ENCODE assay signal across 26 cellular contexts in genomic region chr20:63032026-63032800, GRCh38. TPM values are rescaled to one million over a fixed set of nuclear protein-coding genes. Genes with fewer than 3 reads are reported as not detected.
A peak's percentile ranks its signal among the peaks of the same experiment; 100 is the strongest.
DNase-seq lines count a peak whose midpoint lies in the region; ATAC-seq, FAIRE-seq and TF ChIP-seq lines count a peak whose summit lies in the region.
"Had no signal": no experiment of that assay in that cellular context is flagged by ENCODE, and none has a peak within 500 bp of the region (broad histone marks: within the 10 kb centered on the region; RNA-seq: fewer than 3 reads in every experiment).

No MANE protein-coding gene starts in this region.

- no peaks in the 10 kb centered on the region for H3K79me2 ChIP-seq in Karpas-422 (ENCODE audit: low read length)
- H3K79me2 ChIP-seq: parathyroid adenoma had no signal

- H3K9ac ChIP-seq in Karpas-422 (ENCODE audit: low read length) (peak overlapping the region; percentile 67), kidney (ENCODE audit: low read length in 2 of 2) (no peak overlapping the region)
- H3K9ac ChIP-seq: parathyroid adenoma had no signal

- H2AFZ ChIP-seq in Karpas-422 (ENCODE audit: low read length), result no peak overlapping the region
- H2AFZ ChIP-seq: parathyroid adenoma had no signal

- intact Hi-C loops in activated CD4-positive, alpha-beta T cell treated with anti-CD3 and anti-CD28 coated beads, Interleukin-2, amount 10 ng/mL, durations not matched to agents 24 days and 14 days (cut with micrococcal nuclease), result no loop called here
- intact Hi-C loops in kidney (cut with DNase I), result no loop called here
- intact Hi-C loops in spleen (cut with DNase I; ENCODE audit: low total_unique reads), result no loop called here

- WGBS in spleen, 5 donors, result 54 to 72% (median 66%) methylated on average over 13 to 22 of the region's 22 CpGs

- no peaks in the 10 kb centered on the region for H3K9me3 Mint-ChIP-seq in activated CD4-positive, alpha-beta T cell treated with anti-CD3 and anti-CD28 coated beads, Interleukin-2, amount 10 ng/mL, durations not matched to agents 24 days and 14 days
- H3K9me3 Mint-ChIP-seq: stimulated activated naive CD8-positive, alpha-beta T cell treated with anti-CD3 and anti-CD28 coated beads, Interleukin-15, Interleukin-2, amounts not matched to agents 100 ng/mL and 50 ng/mL, for 24 hours had no signal

- TF ChIP-seq POLR2A in spleen (IDR thresholded peaks at IDR 0.05), result no peak

- ATAC-seq in HG02642 (IDR thresholded peaks at IDR 0.05; ENCODE audit: poor library complexity, unreplicated experiment), result no peak
- ATAC-seq: HCT116 had no signal

- H3K4me1 ChIP-seq in Karpas-422 (ENCODE audit: low read length) (peaks cover 55% of the 10 kb centered on the region), kidney (ENCODE audit: control insufficient read depth in 1 of 2, insufficient read depth in 1 of 2, low read depth in 1 of 2, low read length in 2 of 2) (no peaks in the 10 kb centered on the region), spleen (peaks cover 0 to 25% (median 14%) of the 10 kb centered on the region in 6 donors)
- H3K4me1 ChIP-seq: ascending aorta, BE2C, parathyroid adenoma had no signal

- no peaks in the 10 kb centered on the region; the same call in 1 of the 2 replicates for H4K20me1 ChIP-seq in Karpas-422 (ENCODE audit: insufficient read depth, low read depth, low read length)

- H3K27me3 ChIP-seq in Karpas-422 (ENCODE audit: low read length) (no peaks in the 10 kb centered on the region), spleen (replicated peaks in 1 of 7) (peaks cover 7 to 97% (median 66%) of the 10 kb centered on the region in 7 donors)

- H3K4me3 ChIP-seq in Karpas-422 (ENCODE audit: low read length) (peak overlapping the region; percentile 46; the same call in 1 of the 2 replicates), kidney (ENCODE audit: low read length in 2 of 2) (no peak overlapping the region), spleen (no peak overlapping the region)
- H3K4me3 ChIP-seq: ascending aorta, Peyer's patch, transverse colon had no signal

- DNase-seq in activated CD4-positive, alpha-beta T cell treated with anti-CD3 and anti-CD28 coated beads, Interleukin-2, amount 10 ng/mL, durations not matched to agents 24 days and 14 days, result no peak
- DNase-seq in activated CD4-positive, alpha-beta T cell treated with anti-CD3 and anti-CD28 coated beads, Interleukin-2, amount 50 U/mL, for 1 hour, result no peak
- DNase-seq in Karpas-422 (no peak), kidney (peak; percentile 42), spleen (peak; percentile 47), SIG-M5 treated with dmso at 0.1 percent for 504 hours (lab: John Stamatoyannopoulos, UW; ENCODE audit: unreplicated experiment) (no peak), SHP77 treated with DMSO at 0.1 percent for 48 hours (lab: John Stamatoyannopoulos, UW) (no peak)
- DNase-seq: activated CD4-positive, alpha-beta T cell treated with anti-CD3 and anti-CD28 coated beads for 48 hours; activated CD8-positive, alpha-beta memory T cell treated with anti-CD3 and anti-CD28 coated beads, Interleukin-2, amount 50 U/mL, for 4 hours; activated gamma-delta T cell; BE2C; GF-D8; NCI-H187; NCI-H2227 treated with DMSO at 0.1 percent for 48 hours; stimulated activated CD4-positive, alpha-beta T cell treated with anti-CD3 and anti-CD28 coated beads, Interleukin-2, amount 100 ng/mL, for 24 hours; transverse colon had no signal

- H3K36me3 Mint-ChIP-seq in activated CD4-positive, alpha-beta T cell treated with anti-CD3 and anti-CD28 coated beads, Interleukin-2, amount 10 ng/mL, durations not matched to agents 24 days and 14 days (ENCODE audit: low read depth), result no peaks in the 10 kb centered on the region
- H3K36me3 Mint-ChIP-seq: IgD-negative memory B cell had no signal

- no peak for FAIRE-seq in kidney (lab: Jason Lieb, UNC)

- peaks cover 5% of the 10 kb centered on the region for H3K4me1 Mint-ChIP-seq in activated CD4-positive, alpha-beta T cell treated with anti-CD3 and anti-CD28 coated beads, Interleukin-2, amount 10 ng/mL, durations not matched to agents 24 days and 14 days

- H3K27ac Mint-ChIP-seq in activated CD4-positive, alpha-beta T cell treated with anti-CD3 and anti-CD28 coated beads, Interleukin-2, amount 10 ng/mL, durations not matched to agents 24 days and 14 days, result no peak overlapping the region
- H3K27ac Mint-ChIP-seq: stimulated activated naive CD8-positive, alpha-beta T cell treated with anti-CD3 and anti-CD28 coated beads, Interleukin-15, Interleukin-2, amounts not matched to agents 100 ng/mL and 50 ng/mL, for 24 hours had no signal

- H3K4me3 Mint-ChIP-seq in activated CD4-positive, alpha-beta T cell treated with anti-CD3 and anti-CD28 coated beads, Interleukin-2, amount 10 ng/mL, durations not matched to agents 24 days and 14 days, result peak overlapping the region; percentile 73

- no peaks in the 10 kb centered on the region for H3K9me3 ChIP-seq in Karpas-422 (ENCODE audit: low read length)
- H3K9me3 ChIP-seq in kidney (ENCODE audit: control insufficient read depth in 1 of 2, low read length in 2 of 2), result no peaks in the 10 kb centered on the region
- no peaks in the 10 kb centered on the region for H3K9me3 ChIP-seq in spleen
- H3K9me3 ChIP-seq: ascending aorta, BE2C, Peyer's patch, transverse colon had no signal

- H3K4me2 ChIP-seq in Karpas-422 (ENCODE audit: low read depth, low read length, poor library complexity, severe bottlenecking), result peak overlapping the region; percentile 64

- H3K9me2 ChIP-seq in Karpas-422 (replicated peaks; ENCODE audit: insufficient read depth, low read length), result no peaks in the 10 kb centered on the region

- H3K27me3 Mint-ChIP-seq in activated CD4-positive, alpha-beta T cell treated with anti-CD3 and anti-CD28 coated beads, Interleukin-2, amount 10 ng/mL, durations not matched to agents 24 days and 14 days, result peaks cover 27% of the 10 kb centered on the region

- TF ChIP-seq CTCF in kidney (IDR thresholded peaks at IDR 0.05; ENCODE audit: borderline replicate concordance, extremely low read depth, insufficient read depth), result no peak
- TF ChIP-seq CTCF in spleen (IDR thresholded peaks at IDR 0.05 in 8 of 11, conservative IDR thresholded peaks at IDR 0.05 in 3 of 11), result no peak

- peak overlapping the region; percentile 93 for H3K27ac ChIP-seq in Karpas-422 (ENCODE audit: low read length)
- H3K27ac ChIP-seq in kidney (ENCODE audit: low read depth in 2 of 2, low read length in 2 of 2), result no peak overlapping the region
- H3K27ac ChIP-seq in spleen, result no peak overlapping the region
- H3K27ac ChIP-seq: ascending aorta, parathyroid adenoma, Peyer's patch, transverse colon had no signal

- no peaks in the 10 kb centered on the region for H3K36me3 ChIP-seq in Karpas-422 (ENCODE audit: insufficient read depth, low read length)
- no peaks in the 10 kb centered on the region for H3K36me3 ChIP-seq in kidney (ENCODE audit: control insufficient read depth in 1 of 2, insufficient read depth in 2 of 2, low read length in 2 of 2)
- H3K36me3 ChIP-seq in spleen, result no peaks in the 10 kb centered on the region
- H3K36me3 ChIP-seq: ascending aorta, BE2C, Peyer's patch, transverse colon had no signal

RNA-seq across cellular contexts. Expression of gene BHLHE23, which starts 25.4 kb away (rescaled TPM):
- total RNA-seq in activated CD4-positive, alpha-beta T cell treated with anti-CD3 and anti-CD28 coated beads, Interleukin-2, amount 10 ng/mL, durations not matched to agents 24 days and 14 days, result not detected in 2 replicates
- not detected in 2 replicates for total RNA-seq in Karpas-422 (2014; rRNA removed; shearing (Covaris generic); ENCODE audit: low replicate concordance)
- total RNA-seq in kidney, result not detected
- polyA plus RNA-seq in kidney (ENCODE audit: insufficient read depth, low read depth, low replicate concordance), result not detected
- not detected for total RNA-seq in spleen
- polyA plus RNA-seq in spleen, result not detected
- total RNA-seq: A172, ascending aorta, fibroblast of lung, liver, Peyer's patch, transverse colon had no signal
- polyA plus RNA-seq: fibroblast of lung, IgD-negative memory B cell, liver had no signal

Comparison
In these comparisons a context has a peak if more than half of its experiments do, and no peak if none do; other contexts are left out.
1. DNase-seq: peak in kidney (single experiment) and spleen (single experiment); none in activated CD4-positive, alpha-beta T cell treated with anti-CD3 and anti-CD28 coated beads, Interleukin-2, amount 10 ng/mL, durations not matched to agents 24 days and 14 days (single experiment), activated CD4-positive, alpha-beta T cell treated with anti-CD3 and anti-CD28 coated beads, Interleukin-2, amount 50 U/mL, for 1 hour (single experiment), Karpas-422 (single experiment), SIG-M5 treated with dmso at 0.1 percent for 504 hours (single experiment) and SHP77 treated with DMSO at 0.1 percent for 48 hours (single experiment).